ENCODE assay signal across 1 cellular context in genomic region chr10:70815504-70816219, GRCh38.
TF ChIP-seq lines count a peak whose summit lies in the region.

A gene with protein sequence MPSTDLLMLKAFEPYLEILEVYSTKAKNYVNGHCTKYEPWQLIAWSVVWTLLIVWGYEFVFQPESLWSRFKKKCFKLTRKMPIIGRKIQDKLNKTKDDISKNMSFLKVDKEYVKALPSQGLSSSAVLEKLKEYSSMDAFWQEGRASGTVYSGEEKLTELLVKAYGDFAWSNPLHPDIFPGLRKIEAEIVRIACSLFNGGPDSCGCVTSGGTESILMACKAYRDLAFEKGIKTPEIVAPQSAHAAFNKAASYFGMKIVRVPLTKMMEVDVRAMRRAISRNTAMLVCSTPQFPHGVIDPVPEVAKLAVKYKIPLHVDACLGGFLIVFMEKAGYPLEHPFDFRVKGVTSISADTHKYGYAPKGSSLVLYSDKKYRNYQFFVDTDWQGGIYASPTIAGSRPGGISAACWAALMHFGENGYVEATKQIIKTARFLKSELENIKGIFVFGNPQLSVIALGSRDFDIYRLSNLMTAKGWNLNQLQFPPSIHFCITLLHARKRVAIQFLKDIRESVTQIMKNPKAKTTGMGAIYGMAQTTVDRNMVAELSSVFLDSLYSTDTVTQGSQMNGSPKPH (plus strand): TSS chr10:70815948. CDS start chr10:70816854, 906 bp downstream.

TF ChIP-seq in K562, 482 proteins besides CTCF, POLR2A, EP300 and RAD21 (continued from another document and continues in another):
- TF ChIP-seq, protein P1, sequence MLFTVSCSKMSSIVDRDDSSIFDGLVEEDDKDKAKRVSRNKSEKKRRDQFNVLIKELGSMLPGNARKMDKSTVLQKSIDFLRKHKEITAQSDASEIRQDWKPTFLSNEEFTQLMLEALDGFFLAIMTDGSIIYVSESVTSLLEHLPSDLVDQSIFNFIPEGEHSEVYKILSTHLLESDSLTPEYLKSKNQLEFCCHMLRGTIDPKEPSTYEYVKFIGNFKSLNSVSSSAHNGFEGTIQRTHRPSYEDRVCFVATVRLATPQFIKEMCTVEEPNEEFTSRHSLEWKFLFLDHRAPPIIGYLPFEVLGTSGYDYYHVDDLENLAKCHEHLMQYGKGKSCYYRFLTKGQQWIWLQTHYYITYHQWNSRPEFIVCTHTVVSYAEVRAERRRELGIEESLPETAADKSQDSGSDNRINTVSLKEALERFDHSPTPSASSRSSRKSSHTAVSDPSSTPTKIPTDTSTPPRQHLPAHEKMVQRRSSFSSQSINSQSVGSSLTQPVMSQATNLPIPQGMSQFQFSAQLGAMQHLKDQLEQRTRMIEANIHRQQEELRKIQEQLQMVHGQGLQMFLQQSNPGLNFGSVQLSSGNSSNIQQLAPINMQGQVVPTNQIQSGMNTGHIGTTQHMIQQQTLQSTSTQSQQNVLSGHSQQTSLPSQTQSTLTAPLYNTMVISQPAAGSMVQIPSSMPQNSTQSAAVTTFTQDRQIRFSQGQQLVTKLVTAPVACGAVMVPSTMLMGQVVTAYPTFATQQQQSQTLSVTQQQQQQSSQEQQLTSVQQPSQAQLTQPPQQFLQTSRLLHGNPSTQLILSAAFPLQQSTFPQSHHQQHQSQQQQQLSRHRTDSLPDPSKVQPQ (CRISPR knock-in tag; IDR thresholded peaks at IDR 0.05; ENCODE audit: borderline replicate concordance), result no peak
- TF ChIP-seq, protein P2, sequence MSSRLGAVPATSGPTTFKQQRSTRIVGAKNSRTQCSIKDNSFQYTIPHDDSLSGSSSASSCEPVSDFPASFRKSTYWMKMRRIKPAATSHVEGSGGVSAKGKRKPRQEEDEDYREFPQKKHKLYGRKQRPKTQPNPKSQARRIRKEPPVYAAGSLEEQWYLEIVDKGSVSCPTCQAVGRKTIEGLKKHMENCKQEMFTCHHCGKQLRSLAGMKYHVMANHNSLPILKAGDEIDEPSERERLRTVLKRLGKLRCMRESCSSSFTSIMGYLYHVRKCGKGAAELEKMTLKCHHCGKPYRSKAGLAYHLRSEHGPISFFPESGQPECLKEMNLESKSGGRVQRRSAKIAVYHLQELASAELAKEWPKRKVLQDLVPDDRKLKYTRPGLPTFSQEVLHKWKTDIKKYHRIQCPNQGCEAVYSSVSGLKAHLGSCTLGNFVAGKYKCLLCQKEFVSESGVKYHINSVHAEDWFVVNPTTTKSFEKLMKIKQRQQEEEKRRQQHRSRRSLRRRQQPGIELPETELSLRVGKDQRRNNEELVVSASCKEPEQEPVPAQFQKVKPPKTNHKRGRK (tag; IDR thresholded peaks at IDR 0.05), result no peak
- TF ChIP-seq NEUROD1 (IDR thresholded peaks at IDR 0.05; ENCODE audit: borderline replicate concordance, low read depth, low read length, partially characterized antibody) (no peak), FOXK2 (conservative IDR thresholded peaks at IDR 0.05 in 1 of 2, IDR thresholded peaks at IDR 0.05 in 1 of 2; ENCODE audit: low read depth in 2 of 2) (no peak), ZEB2 (IDR thresholded peaks at IDR 0.05) (no peak), BRCA1 (IDR thresholded peaks at IDR 0.05) (no peak), BRCA1 (CRISPR knock-in tag; IDR thresholded peaks at IDR 0.05) (no peak), ASH1L (IDR thresholded peaks at IDR 0.05; ENCODE audit: borderline replicate concordance, low read depth, partially characterized antibody) (no peak), HNRNPUL1 (IDR thresholded peaks at IDR 0.05; ENCODE audit: low read length) (no peak), ZFPM2 (CRISPR knock-in tag; IDR thresholded peaks at IDR 0.05) (no peak), NONO (IDR thresholded peaks at IDR 0.05; ENCODE audit: low read depth in 2 of 2, low read length in 1 of 2) (peak; percentile 67 to 88), ZNF311 (CRISPR knock-in tag; IDR thresholded peaks at IDR 0.05) (no peak), TGIF2 (CRISPR knock-in tag; IDR thresholded peaks at IDR 0.05) (no peak), SREBF1 (IDR thresholded peaks at IDR 0.05; ENCODE audit: borderline replicate concordance, low read depth, low read length) (no peak), ESRRA (IDR thresholded peaks at IDR 0.05; ENCODE audit: borderline replicate concordance, low read depth) (peak; percentile 36; the same call in 1 of the 2 replicates), SRSF3 (IDR thresholded peaks at IDR 0.05; ENCODE audit: insufficient read depth, low read length) (no peak), GTF2F1 (IDR thresholded peaks at IDR 0.05; ENCODE audit: low read depth, low read length) (no peak), HDAC1 (IDR thresholded peaks at IDR 0.05) (no peak), RBFOX2 (IDR thresholded peaks at IDR 0.05; ENCODE audit: low read depth, low read length) (peak; percentile 77), ZBTB5 (IDR thresholded peaks at IDR 0.05) (no peak), ZNF561 (CRISPR knock-in tag; conservative IDR thresholded peaks at IDR 0.05) (no peak), MAFK (IDR thresholded peaks at IDR 0.05; ENCODE audit: low read length) (no peak), EGR1 (conservative IDR thresholded peaks at IDR 0.05) (no peak; the same call in 1 of the 2 replicates), SIRT6 (IDR thresholded peaks at IDR 0.05; ENCODE audit: low read depth, low read length) (no peak), ETV5 (CRISPR knock-in tag; IDR thresholded peaks at IDR 0.05; ENCODE audit: low read depth) (no peak), ZNF707 (CRISPR knock-in tag; conservative IDR thresholded peaks at IDR 0.05) (no peak), SMAD4 (CRISPR knock-in tag; conservative IDR thresholded peaks at IDR 0.05) (peak; percentile 47), TSHZ1 (CRISPR knock-in tag; IDR thresholded peaks at IDR 0.05) (no peak), STAT5A (IDR thresholded peaks at IDR 0.05; ENCODE audit: borderline replicate concordance, low read length) (no peak), MITF (IDR thresholded peaks at IDR 0.05) (no peak), ZNF436 (CRISPR knock-in tag; IDR thresholded peaks at IDR 0.05) (no peak), HNRNPLL (IDR thresholded peaks at IDR 0.05; ENCODE audit: low read depth, low read length, poor library complexity, severe bottlenecking) (no peak), NUFIP1 (IDR thresholded peaks at IDR 0.05; ENCODE audit: partially characterized antibody) (no peak), MAFG (tag; conservative IDR thresholded peaks at IDR 0.05) (no peak), CBX1 (IDR thresholded peaks at IDR 0.05; ENCODE audit: low read depth) (peak; percentile 48; the same call in 1 of the 2 replicates), NFIX (CRISPR knock-in tag; IDR thresholded peaks at IDR 0.05; ENCODE audit: low read depth) (no peak), FOXK1 (CRISPR knock-in tag; IDR thresholded peaks at IDR 0.05; ENCODE audit: borderline replicate concordance) (no peak), MTA2 (IDR thresholded peaks at IDR 0.05; ENCODE audit: low read depth) (no peak)
- TF ChIP-seq, protein P3, sequence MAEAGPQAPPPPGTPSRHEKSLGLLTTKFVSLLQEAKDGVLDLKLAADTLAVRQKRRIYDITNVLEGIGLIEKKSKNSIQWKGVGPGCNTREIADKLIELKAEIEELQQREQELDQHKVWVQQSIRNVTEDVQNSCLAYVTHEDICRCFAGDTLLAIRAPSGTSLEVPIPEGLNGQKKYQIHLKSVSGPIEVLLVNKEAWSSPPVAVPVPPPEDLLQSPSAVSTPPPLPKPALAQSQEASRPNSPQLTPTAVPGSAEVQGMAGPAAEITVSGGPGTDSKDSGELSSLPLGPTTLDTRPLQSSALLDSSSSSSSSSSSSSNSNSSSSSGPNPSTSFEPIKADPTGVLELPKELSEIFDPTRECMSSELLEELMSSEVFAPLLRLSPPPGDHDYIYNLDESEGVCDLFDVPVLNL (CRISPR knock-in tag; IDR thresholded peaks at IDR 0.05; ENCODE audit: low read depth), result no peak
- TF ChIP-seq, protein P4, sequence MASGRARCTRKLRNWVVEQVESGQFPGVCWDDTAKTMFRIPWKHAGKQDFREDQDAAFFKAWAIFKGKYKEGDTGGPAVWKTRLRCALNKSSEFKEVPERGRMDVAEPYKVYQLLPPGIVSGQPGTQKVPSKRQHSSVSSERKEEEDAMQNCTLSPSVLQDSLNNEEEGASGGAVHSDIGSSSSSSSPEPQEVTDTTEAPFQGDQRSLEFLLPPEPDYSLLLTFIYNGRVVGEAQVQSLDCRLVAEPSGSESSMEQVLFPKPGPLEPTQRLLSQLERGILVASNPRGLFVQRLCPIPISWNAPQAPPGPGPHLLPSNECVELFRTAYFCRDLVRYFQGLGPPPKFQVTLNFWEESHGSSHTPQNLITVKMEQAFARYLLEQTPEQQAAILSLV (tag; IDR thresholded peaks at IDR 0.05), result no peak
